In genomic region chr10:11325817-11326216, GRCh38 we compare ENCODE assay signal across 15 cellular contexts.
DNase-seq lines count a peak whose midpoint lies in the region; ATAC-seq lines count a peak whose summit lies in the region.
"Had no signal": no experiment of that assay in that cellular context is flagged by ENCODE, and none has a peak within 500 bp of the region (broad histone marks: within the 10 kb centered on the region; RNA-seq: fewer than 3 reads in every experiment).

No MANE protein-coding gene starts in this region.

- H3K9me3 Mint-ChIP-seq in activated naive CD4-positive, alpha-beta T cell treated with anti-CD3 and anti-CD28 coated beads, Interleukin-2, amount 50 U/mL, for 24 hours: no peaks in the 10 kb centered on the region
- H3K9me3 Mint-ChIP-seq in activated naive CD8-positive, alpha-beta T cell treated with anti-CD3 and anti-CD28 coated beads for 36 hours: no peaks in the 10 kb centered on the region
- H3K9me3 Mint-ChIP-seq: activated T-helper 2 cell treated with anti-CD3 and anti-CD28 coated beads, Interferon-gamma antibody, Interleukin-2, Interleukin-4, amounts not matched to agents 10 μg/mL and 5 μg/mL and 100 μg/mL, durations not matched to agents 14 hours and 24 hours and 36 hours had no signal

- ATAC-seq in HG03159 (IDR thresholded peaks at IDR 0.05; ENCODE audit: unreplicated experiment): no peak
- ATAC-seq: psoas muscle had no signal

- H3K27ac Mint-ChIP-seq in activated naive CD4-positive, alpha-beta T cell treated with anti-CD3 and anti-CD28 coated beads, Interleukin-2, amount 50 U/mL, for 24 hours: peak overlapping the region; percentile 11
- H3K27ac Mint-ChIP-seq in activated naive CD8-positive, alpha-beta T cell treated with anti-CD3 and anti-CD28 coated beads for 36 hours: peak overlapping the region; percentile 1
- H3K27ac Mint-ChIP-seq: activated T-helper 2 cell treated with anti-CD3 and anti-CD28 coated beads, Interferon-gamma antibody, Interleukin-2, Interleukin-4, amounts not matched to agents 10 μg/mL and 5 μg/mL and 100 μg/mL, durations not matched to agents 14 hours and 24 hours and 36 hours had no signal

- H3K27me3 Mint-ChIP-seq in activated naive CD4-positive, alpha-beta T cell treated with anti-CD3 and anti-CD28 coated beads, Interleukin-2, amount 50 U/mL, for 24 hours: no peaks in the 10 kb centered on the region
- no peaks in the 10 kb centered on the region for H3K27me3 Mint-ChIP-seq in activated naive CD8-positive, alpha-beta T cell treated with anti-CD3 and anti-CD28 coated beads for 36 hours

- H3K4me1 Mint-ChIP-seq in activated naive CD4-positive, alpha-beta T cell treated with anti-CD3 and anti-CD28 coated beads, Interleukin-2, amount 50 U/mL, for 24 hours: peaks cover 58% of the 10 kb centered on the region
- H3K4me1 Mint-ChIP-seq in activated naive CD8-positive, alpha-beta T cell treated with anti-CD3 and anti-CD28 coated beads for 36 hours: peaks cover 59% of the 10 kb centered on the region

- peaks cover 30% of the 10 kb centered on the region for H3K36me3 Mint-ChIP-seq in activated naive CD4-positive, alpha-beta T cell treated with anti-CD3 and anti-CD28 coated beads, Interleukin-2, amount 50 U/mL, for 24 hours
- H3K36me3 Mint-ChIP-seq in activated naive CD8-positive, alpha-beta T cell treated with anti-CD3 and anti-CD28 coated beads for 36 hours: peaks cover 63% of the 10 kb centered on the region

- DNase-seq in activated naive CD4-positive, alpha-beta T cell (lab: John Stamatoyannopoulos, UW): no peak
- no peak for DNase-seq in activated naive CD8-positive, alpha-beta T cell treated with anti-CD3 and anti-CD28 coated beads for 36 hours
- DNase-seq in iris pigment epithelial cell (ENCODE audit: low read depth): peak; percentile 32
- DNase-seq in stromal cell of bone marrow (ENCODE audit: low read depth): peak; percentile 25
- no peak for DNase-seq in GOT3 (lab: John Stamatoyannopoulos, UW)
- DNase-seq in HUDEP-2 (lab: John Stamatoyannopoulos, UW; ENCODE audit: unreplicated experiment in 76 of 76): no peak
- DNase-seq: activated CD4-positive, CD25-positive, alpha-beta regulatory T cell; AML-193; MV-4-11; NCI-H2171 treated with DMSO at 0.1 percent for 48 hours; OCI-M1; psoas muscle had no signal

- H3K4me3 Mint-ChIP-seq in activated naive CD4-positive, alpha-beta T cell treated with anti-CD3 and anti-CD28 coated beads, Interleukin-2, amount 50 U/mL, for 24 hours: no peak overlapping the region
- H3K4me3 Mint-ChIP-seq in activated naive CD8-positive, alpha-beta T cell treated with anti-CD3 and anti-CD28 coated beads for 36 hours: no peak overlapping the region

Comparison
In these comparisons a context has a peak if more than half of its experiments do, and no peak if none do; other contexts are left out.
1. DNase-seq: peak in iris pigment epithelial cell (single experiment) and stromal cell of bone marrow (single experiment); none in activated naive CD4-positive, alpha-beta T cell (0 of 4), activated naive CD8-positive, alpha-beta T cell treated with anti-CD3 and anti-CD28 coated beads for 36 hours (single experiment), GOT3 (single experiment) and HUDEP-2 (0 of 76).